In genomic region chr4:46889410-46889809, GRCh38 we compare ENCODE assay signal across 1 cellular context.
A peak's percentile ranks its signal among the peaks of the same experiment; 100 is the strongest.
TF ChIP-seq lines count a peak whose summit lies in the region.

No MANE protein-coding gene starts in this region.

TF ChIP-seq in HepG2, 621 proteins besides CTCF, POLR2A, EP300 and RAD21 (continued from another document):
- TF ChIP-seq PAXIP1 (CRISPR knock-in tag; conservative IDR thresholded peaks at IDR 0.05) (peak; percentile 83), ZNF430 (CRISPR knock-in tag; IDR thresholded peaks at IDR 0.05) (0 out of 2 replicates have a peak, but pooled peaks have one; percentile 20), NR2F6 (IDR thresholded peaks at IDR 0.05) (peak; percentile 75), NR2F6 (CRISPR knock-in tag; IDR thresholded peaks at IDR 0.05) (no peak), ZNF720 (CRISPR knock-in tag; IDR thresholded peaks at IDR 0.05) (no peak), ZKSCAN5 (CRISPR knock-in tag; IDR thresholded peaks at IDR 0.05) (0 out of 2 replicates have a peak, but pooled peaks have one; percentile 29), THYN1 (CRISPR knock-in tag; IDR thresholded peaks at IDR 0.05; ENCODE audit: borderline replicate concordance, low read depth) (no peak), FOXP1 (IDR thresholded peaks at IDR 0.05) (no peak), FOXP1 (CRISPR knock-in tag; IDR thresholded peaks at IDR 0.05) (peak; percentile 18; the same call in 1 of the 2 replicates), HES4 (CRISPR knock-in tag; IDR thresholded peaks at IDR 0.05; ENCODE audit: borderline replicate concordance) (no peak), HNF4G (IDR thresholded peaks at IDR 0.05; ENCODE audit: borderline replicate concordance, low read depth, low read length) (peak; percentile 46; the same call in 1 of the 2 replicates), HNF4G (CRISPR knock-in tag; IDR thresholded peaks at IDR 0.05; ENCODE audit: borderline replicate concordance, low read depth) (no peak), ZNF33A (CRISPR knock-in tag; IDR thresholded peaks at IDR 0.05; ENCODE audit: borderline replicate concordance) (no peak), ATF6 (CRISPR knock-in tag; conservative IDR thresholded peaks at IDR 0.05) (no peak), RARA (CRISPR knock-in tag; IDR thresholded peaks at IDR 0.05) (peak; percentile 33; the same call in 1 of the 2 replicates), TARDBP (CRISPR knock-in tag; IDR thresholded peaks at IDR 0.05) (no peak), TBX2 (CRISPR knock-in tag; IDR thresholded peaks at IDR 0.05; ENCODE audit: borderline replicate concordance) (peak; percentile 35; the same call in 1 of the 2 replicates), MAF1 (CRISPR knock-in tag; IDR thresholded peaks at IDR 0.05; ENCODE audit: borderline replicate concordance) (no peak), HNF4A (CRISPR knock-in tag; IDR thresholded peaks at IDR 0.05) (peak; percentile 57)
- TF ChIP-seq, protein P1, sequence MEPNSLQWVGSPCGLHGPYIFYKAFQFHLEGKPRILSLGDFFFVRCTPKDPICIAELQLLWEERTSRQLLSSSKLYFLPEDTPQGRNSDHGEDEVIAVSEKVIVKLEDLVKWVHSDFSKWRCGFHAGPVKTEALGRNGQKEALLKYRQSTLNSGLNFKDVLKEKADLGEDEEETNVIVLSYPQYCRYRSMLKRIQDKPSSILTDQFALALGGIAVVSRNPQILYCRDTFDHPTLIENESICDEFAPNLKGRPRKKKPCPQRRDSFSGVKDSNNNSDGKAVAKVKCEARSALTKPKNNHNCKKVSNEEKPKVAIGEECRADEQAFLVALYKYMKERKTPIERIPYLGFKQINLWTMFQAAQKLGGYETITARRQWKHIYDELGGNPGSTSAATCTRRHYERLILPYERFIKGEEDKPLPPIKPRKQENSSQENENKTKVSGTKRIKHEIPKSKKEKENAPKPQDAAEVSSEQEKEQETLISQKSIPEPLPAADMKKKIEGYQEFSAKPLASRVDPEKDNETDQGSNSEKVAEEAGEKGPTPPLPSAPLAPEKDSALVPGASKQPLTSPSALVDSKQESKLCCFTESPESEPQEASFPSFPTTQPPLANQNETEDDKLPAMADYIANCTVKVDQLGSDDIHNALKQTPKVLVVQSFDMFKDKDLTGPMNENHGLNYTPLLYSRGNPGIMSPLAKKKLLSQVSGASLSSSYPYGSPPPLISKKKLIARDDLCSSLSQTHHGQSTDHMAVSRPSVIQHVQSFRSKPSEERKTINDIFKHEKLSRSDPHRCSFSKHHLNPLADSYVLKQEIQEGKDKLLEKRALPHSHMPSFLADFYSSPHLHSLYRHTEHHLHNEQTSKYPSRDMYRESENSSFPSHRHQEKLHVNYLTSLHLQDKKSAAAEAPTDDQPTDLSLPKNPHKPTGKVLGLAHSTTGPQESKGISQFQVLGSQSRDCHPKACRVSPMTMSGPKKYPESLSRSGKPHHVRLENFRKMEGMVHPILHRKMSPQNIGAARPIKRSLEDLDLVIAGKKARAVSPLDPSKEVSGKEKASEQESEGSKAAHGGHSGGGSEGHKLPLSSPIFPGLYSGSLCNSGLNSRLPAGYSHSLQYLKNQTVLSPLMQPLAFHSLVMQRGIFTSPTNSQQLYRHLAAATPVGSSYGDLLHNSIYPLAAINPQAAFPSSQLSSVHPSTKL (CRISPR knock-in tag; IDR thresholded peaks at IDR 0.05) = 0 out of 2 replicates have a peak, but pooled peaks have one; percentile 12
- TF ChIP-seq, protein P2, sequence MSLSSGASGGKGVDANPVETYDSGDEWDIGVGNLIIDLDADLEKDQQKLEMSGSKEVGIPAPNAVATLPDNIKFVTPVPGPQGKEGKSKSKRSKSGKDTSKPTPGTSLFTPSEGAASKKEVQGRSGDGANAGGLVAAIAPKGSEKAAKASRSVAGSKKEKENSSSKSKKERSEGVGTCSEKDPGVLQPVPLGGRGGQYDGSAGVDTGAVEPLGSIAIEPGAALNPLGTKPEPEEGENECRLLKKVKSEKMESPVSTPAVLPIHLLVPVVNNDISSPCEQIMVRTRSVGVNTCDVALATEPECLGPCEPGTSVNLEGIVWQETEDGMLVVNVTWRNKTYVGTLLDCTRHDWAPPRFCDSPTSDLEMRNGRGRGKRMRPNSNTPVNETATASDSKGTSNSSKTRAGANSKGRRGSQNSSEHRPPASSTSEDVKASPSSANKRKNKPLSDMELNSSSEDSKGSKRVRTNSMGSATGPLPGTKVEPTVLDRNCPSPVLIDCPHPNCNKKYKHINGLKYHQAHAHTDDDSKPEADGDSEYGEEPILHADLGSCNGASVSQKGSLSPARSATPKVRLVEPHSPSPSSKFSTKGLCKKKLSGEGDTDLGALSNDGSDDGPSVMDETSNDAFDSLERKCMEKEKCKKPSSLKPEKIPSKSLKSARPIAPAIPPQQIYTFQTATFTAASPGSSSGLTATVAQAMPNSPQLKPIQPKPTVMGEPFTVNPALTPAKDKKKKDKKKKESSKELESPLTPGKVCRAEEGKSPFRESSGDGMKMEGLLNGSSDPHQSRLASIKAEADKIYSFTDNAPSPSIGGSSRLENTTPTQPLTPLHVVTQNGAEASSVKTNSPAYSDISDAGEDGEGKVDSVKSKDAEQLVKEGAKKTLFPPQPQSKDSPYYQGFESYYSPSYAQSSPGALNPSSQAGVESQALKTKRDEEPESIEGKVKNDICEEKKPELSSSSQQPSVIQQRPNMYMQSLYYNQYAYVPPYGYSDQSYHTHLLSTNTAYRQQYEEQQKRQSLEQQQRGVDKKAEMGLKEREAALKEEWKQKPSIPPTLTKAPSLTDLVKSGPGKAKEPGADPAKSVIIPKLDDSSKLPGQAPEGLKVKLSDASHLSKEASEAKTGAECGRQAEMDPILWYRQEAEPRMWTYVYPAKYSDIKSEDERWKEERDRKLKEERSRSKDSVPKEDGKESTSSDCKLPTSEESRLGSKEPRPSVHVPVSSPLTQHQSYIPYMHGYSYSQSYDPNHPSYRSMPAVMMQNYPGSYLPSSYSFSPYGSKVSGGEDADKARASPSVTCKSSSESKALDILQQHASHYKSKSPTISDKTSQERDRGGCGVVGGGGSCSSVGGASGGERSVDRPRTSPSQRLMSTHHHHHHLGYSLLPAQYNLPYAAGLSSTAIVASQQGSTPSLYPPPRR (CRISPR knock-in tag; IDR thresholded peaks at IDR 0.05; ENCODE audit: borderline replicate concordance) = peak; percentile 75
- TF ChIP-seq, protein P3, sequence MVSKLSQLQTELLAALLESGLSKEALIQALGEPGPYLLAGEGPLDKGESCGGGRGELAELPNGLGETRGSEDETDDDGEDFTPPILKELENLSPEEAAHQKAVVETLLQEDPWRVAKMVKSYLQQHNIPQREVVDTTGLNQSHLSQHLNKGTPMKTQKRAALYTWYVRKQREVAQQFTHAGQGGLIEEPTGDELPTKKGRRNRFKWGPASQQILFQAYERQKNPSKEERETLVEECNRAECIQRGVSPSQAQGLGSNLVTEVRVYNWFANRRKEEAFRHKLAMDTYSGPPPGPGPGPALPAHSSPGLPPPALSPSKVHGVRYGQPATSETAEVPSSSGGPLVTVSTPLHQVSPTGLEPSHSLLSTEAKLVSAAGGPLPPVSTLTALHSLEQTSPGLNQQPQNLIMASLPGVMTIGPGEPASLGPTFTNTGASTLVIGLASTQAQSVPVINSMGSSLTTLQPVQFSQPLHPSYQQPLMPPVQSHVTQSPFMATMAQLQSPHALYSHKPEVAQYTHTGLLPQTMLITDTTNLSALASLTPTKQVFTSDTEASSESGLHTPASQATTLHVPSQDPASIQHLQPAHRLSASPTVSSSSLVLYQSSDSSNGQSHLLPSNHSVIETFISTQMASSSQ (IDR thresholded peaks at IDR 0.05; ENCODE audit: low read depth) = peak; percentile 57; the same call in 1 of the 2 replicates
- TF ChIP-seq, protein P3 (CRISPR knock-in tag; IDR thresholded peaks at IDR 0.05; ENCODE audit: borderline replicate concordance) = no peak
- TF ChIP-seq, protein P4, sequence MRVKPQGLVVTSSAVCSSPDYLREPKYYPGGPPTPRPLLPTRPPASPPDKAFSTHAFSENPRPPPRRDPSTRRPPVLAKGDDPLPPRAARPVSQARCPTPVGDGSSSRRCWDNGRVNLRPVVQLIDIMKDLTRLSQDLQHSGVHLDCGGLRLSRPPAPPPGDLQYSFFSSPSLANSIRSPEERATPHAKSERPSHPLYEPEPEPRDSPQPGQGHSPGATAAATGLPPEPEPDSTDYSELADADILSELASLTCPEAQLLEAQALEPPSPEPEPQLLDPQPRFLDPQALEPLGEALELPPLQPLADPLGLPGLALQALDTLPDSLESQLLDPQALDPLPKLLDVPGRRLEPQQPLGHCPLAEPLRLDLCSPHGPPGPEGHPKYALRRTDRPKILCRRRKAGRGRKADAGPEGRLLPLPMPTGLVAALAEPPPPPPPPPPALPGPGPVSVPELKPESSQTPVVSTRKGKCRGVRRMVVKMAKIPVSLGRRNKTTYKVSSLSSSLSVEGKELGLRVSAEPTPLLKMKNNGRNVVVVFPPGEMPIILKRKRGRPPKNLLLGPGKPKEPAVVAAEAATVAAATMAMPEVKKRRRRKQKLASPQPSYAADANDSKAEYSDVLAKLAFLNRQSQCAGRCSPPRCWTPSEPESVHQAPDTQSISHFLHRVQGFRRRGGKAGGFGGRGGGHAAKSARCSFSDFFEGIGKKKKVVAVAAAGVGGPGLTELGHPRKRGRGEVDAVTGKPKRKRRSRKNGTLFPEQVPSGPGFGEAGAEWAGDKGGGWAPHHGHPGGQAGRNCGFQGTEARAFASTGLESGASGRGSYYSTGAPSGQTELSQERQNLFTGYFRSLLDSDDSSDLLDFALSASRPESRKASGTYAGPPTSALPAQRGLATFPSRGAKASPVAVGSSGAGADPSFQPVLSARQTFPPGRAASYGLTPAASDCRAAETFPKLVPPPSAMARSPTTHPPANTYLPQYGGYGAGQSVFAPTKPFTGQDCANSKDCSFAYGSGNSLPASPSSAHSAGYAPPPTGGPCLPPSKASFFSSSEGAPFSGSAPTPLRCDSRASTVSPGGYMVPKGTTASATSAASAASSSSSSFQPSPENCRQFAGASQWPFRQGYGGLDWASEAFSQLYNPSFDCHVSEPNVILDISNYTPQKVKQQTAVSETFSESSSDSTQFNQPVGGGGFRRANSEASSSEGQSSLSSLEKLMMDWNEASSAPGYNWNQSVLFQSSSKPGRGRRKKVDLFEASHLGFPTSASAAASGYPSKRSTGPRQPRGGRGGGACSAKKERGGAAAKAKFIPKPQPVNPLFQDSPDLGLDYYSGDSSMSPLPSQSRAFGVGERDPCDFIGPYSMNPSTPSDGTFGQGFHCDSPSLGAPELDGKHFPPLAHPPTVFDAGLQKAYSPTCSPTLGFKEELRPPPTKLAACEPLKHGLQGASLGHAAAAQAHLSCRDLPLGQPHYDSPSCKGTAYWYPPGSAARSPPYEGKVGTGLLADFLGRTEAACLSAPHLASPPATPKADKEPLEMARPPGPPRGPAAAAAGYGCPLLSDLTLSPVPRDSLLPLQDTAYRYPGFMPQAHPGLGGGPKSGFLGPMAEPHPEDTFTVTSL (CRISPR knock-in tag; IDR thresholded peaks at IDR 0.05; ENCODE audit: borderline replicate concordance) = peak; percentile 55; the same call in 1 of the 2 replicates
